23 cellular contexts compared by ENCODE assay signal in the genomic region with DNA sequence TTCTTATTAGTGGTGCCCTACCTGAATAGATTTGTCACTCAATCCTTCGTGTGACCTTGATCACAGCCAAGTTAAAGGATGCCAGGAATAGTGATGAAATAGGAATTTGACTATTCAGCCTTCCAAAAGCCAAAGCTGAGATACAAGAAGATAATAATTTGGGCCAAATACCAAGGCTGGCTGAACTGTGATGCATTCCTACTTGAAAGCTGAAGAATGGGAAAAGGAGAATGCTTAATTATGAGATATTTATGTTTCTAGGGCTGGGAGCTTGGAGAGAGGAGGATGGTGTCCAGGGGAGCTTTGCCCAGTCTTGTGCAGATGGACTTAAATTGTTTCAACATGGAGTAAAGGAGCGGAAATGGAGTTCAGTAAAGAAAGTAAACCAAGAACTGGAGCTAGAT.
A peak's percentile ranks its signal among the peaks of the same experiment; 100 is the strongest.
DNase-seq lines count a peak whose midpoint lies in the region; TF ChIP-seq lines count a peak whose summit lies in the region.
"Had no signal": no experiment of that assay in that cellular context is flagged by ENCODE, and none has a peak within 500 bp of the region (broad histone marks: within the 10 kb centered on the region; RNA-seq: fewer than 3 reads in every experiment).

No MANE protein-coding gene starts in this region.

- H3K36me3 ChIP-seq in adipocyte (ENCODE audit: control insufficient read depth, insufficient read depth, low read length, severe bottlenecking) (no peaks in the 10 kb centered on the region), parathyroid adenoma (ENCODE audit: control insufficient read depth, insufficient read depth, low read length) (no peaks in the 10 kb centered on the region)
- H3K36me3 ChIP-seq: ascending aorta had no signal

- no peaks in the 10 kb centered on the region for H3K79me2 ChIP-seq in parathyroid adenoma

- no peaks in the 10 kb centered on the region for H3K9me3 ChIP-seq in adipocyte (ENCODE audit: control insufficient read depth, low read length)
- H3K9me3 ChIP-seq in parathyroid adenoma (ENCODE audit: control insufficient read depth, low read length) = no peaks in the 10 kb centered on the region
- H3K9me3 ChIP-seq: ascending aorta had no signal

- H3K9ac ChIP-seq in adipocyte (ENCODE audit: low read length) (peak overlapping the region; percentile 32), parathyroid adenoma (no peak overlapping the region)

- H3K4me3 ChIP-seq in AG10803 (ENCODE audit: low read length) (no peak overlapping the region), adipocyte (ENCODE audit: low read length) (peak overlapping the region; percentile 19), parathyroid adenoma (ENCODE audit: low read depth, low read length) (no peak overlapping the region)
- H3K4me3 ChIP-seq: ascending aorta had no signal

- H2AFZ ChIP-seq in parathyroid adenoma = peak overlapping the region; percentile 18

- H3K4me1 ChIP-seq in adipocyte (ENCODE audit: control insufficient read depth, insufficient read depth, low read length) = peaks cover 34% of the 10 kb centered on the region
- peaks cover 71% of the 10 kb centered on the region for H3K4me1 ChIP-seq in parathyroid adenoma
- H3K4me1 ChIP-seq: ascending aorta had no signal

- TF ChIP-seq CTCF in AG10803 (conservative IDR thresholded peaks at IDR 0.05; ENCODE audit: low read length) (no peak), parathyroid adenoma (IDR thresholded peaks at IDR 0.05) (no peak), GM20000 (IDR thresholded peaks at IDR 0.05; ENCODE audit: extremely low read depth, missing control alignments) (no peak)

- peak overlapping the region; percentile 55 for H3K27ac ChIP-seq in parathyroid adenoma
- H3K27ac ChIP-seq: ascending aorta, RWPE1 had no signal

- peak; percentile 96 for DNase-seq in AG10803 (ENCODE audit: low read depth)
- peak; percentile 42 for DNase-seq in adipocyte (ENCODE audit: low read depth)
- peak; percentile 69 for DNase-seq in fibroblast of peridontal ligament (ENCODE audit: extremely low read depth)
- no peak for DNase-seq in GM20000 (ENCODE audit: low spot score)
- DNase-seq in NAMALWA (ENCODE audit: low spot score) = no peak
- no peak for DNase-seq in SKM-1 treated with dmso at 0.1 percent for 144 hours (lab: John Stamatoyannopoulos, UW; ENCODE audit: unreplicated experiment)
- no peak for DNase-seq in hypothalamus (lab: John Stamatoyannopoulos, UW)
- DNase-seq: 8988T; activated CD4-positive, alpha-beta memory T cell treated with anti-CD3 and anti-CD28 coated beads, Interleukin-2, amount 10 ng/mL, durations not matched to agents 7 days and 5 days; activated CD4-positive, alpha-beta T cell treated with anti-CD3 and anti-CD28 coated beads for 1 hour; activated CD8-positive, alpha-beta memory T cell treated with anti-CD3 and anti-CD28 coated beads, Interleukin-2, amount 50 U/mL, for 48 hours; AML-193; CD8-positive, alpha-beta T cell; DMS 273 treated with DMSO at 0.1 percent for 48 hours; glutamatergic neuron; H9; Kasumi-1; stimulated activated CD4-positive, alpha-beta T cell treated with anti-CD3 and anti-CD28 coated beads, Interleukin-15, amount 100 ng/mL, for 24 hours; stimulated activated naive B cell treated with anti-CD40 and anti-IgM and Interleukin-4, amounts not matched to agents 10 μg/mL and 1 μg/mL and 100 μg/mL, for 72 hours; T-helper 17 cell had no signal

- no peak overlapping the region for H3K4me2 ChIP-seq in parathyroid adenoma (ENCODE audit: low read length)

- no peaks in the 10 kb centered on the region for H3K27me3 ChIP-seq in adipocyte (replicated peaks; ENCODE audit: control insufficient read depth, insufficient read depth, low read length)
- no peaks in the 10 kb centered on the region for H3K27me3 ChIP-seq in parathyroid adenoma (ENCODE audit: control insufficient read depth, insufficient read depth, low read length)
- H3K27me3 ChIP-seq: ascending aorta had no signal

Comparison
In these comparisons a context has a peak if more than half of its experiments do, and no peak if none do; other contexts are left out.
1. DNase-seq: peak in AG10803 (single experiment), adipocyte (single experiment) and fibroblast of peridontal ligament (single experiment); none in GM20000 (single experiment), NAMALWA (single experiment), SKM-1 treated with dmso at 0.1 percent for 144 hours (single experiment) and hypothalamus (0 of 51).